8 cellular contexts compared by ENCODE assay signal in the genomic region with DNA sequence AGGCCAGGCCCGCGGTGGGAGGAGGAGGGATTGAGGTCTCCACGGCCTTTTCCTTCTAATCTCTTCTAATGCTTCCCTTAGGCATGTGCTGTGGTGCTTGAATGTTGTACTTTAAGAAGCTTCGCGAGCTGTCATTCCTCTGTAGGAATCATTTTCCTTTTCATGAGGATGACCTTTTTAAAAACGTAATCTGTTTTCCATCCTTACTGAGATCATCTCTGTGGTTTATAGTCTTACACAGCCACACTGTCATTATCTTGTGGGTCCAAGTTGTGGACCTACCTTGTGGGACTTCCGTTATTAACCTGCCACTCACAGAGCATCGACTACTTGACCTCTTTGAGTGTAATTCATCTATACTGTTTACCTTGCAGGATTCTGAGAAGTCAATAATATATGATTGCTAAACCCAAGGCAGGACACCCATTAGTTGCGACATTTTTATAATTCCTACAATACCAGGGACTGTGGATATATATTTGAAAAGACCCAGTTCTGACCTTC. TPM values are rescaled to one million over a fixed set of nuclear protein-coding genes. Genes with fewer than 3 reads are reported as not detected.
A peak's percentile ranks its signal among the peaks of the same experiment; 100 is the strongest.
DNase-seq lines count a peak whose midpoint lies in the region; ATAC-seq, FAIRE-seq and TF ChIP-seq lines count a peak whose summit lies in the region.

No MANE protein-coding gene starts in this region.

- H3K9me3 ChIP-seq in A673 (ENCODE audit: low read depth, low read length, poor library complexity, severe bottlenecking): no peaks in the 10 kb centered on the region
- no peaks in the 10 kb centered on the region for H3K9me3 ChIP-seq in mucosa of stomach (ENCODE audit: control insufficient read depth, low read length)

- no peaks in the 10 kb centered on the region for H3K36me3 ChIP-seq in A673 (ENCODE audit: insufficient read depth, low read length, poor library complexity, severe bottlenecking)
- H3K36me3 ChIP-seq in bronchial epithelial cell (ENCODE audit: control insufficient read depth, insufficient read depth, low read length): no peaks in the 10 kb centered on the region
- H3K36me3 ChIP-seq in mucosa of stomach (ENCODE audit: control insufficient read depth, insufficient read depth, low read length): no peaks in the 10 kb centered on the region

- TF ChIP-seq CTCF in A673 (conservative IDR thresholded peaks at IDR 0.05; ENCODE audit: low read depth, low read length) (no peak), HFF-Myc (IDR thresholded peaks at IDR 0.05; ENCODE audit: low read depth, low read length, missing control alignments) (no peak), bronchial epithelial cell (IDR thresholded peaks at IDR 0.05; ENCODE audit: insufficient read depth, low read length, severe bottlenecking) (no peak), GM10266 (IDR thresholded peaks at IDR 0.05; ENCODE audit: control insufficient read depth, insufficient read depth, low read depth, missing control alignments) (no peak)

- POLR2A ChIA-PET in A673 (lab: Charles Lee; ENCODE audit: low non-redundant PET): no interaction called here

- ATAC-seq in GM18909 (IDR thresholded peaks at IDR 0.05; ENCODE audit: poor library complexity, unreplicated experiment): no peak

- BruUV-seq in A673 (replicated peaks; lab: Mats Ljungman, UMichigan): no TSS peak

- H3K9ac ChIP-seq in mucosa of stomach (ENCODE audit: low read length): peak overlapping the region; percentile 66

- FAIRE-seq in bronchial epithelial cell (lab: Jason Lieb, UNC): no peak

- H3K27me3 ChIP-seq in A673 (replicated peaks; ENCODE audit: insufficient read depth, low read depth, low read length, poor library complexity) (peaks cover 29% of the 10 kb centered on the region), bronchial epithelial cell (ENCODE audit: control insufficient read depth, insufficient read depth, low read length) (no peaks in the 10 kb centered on the region), mucosa of stomach (ENCODE audit: control insufficient read depth, insufficient read depth, low read length) (peaks cover 7% of the 10 kb centered on the region)

- H3K4me1 ChIP-seq in A673 (ENCODE audit: insufficient read depth, low read length, poor library complexity, severe bottlenecking): no peaks in the 10 kb centered on the region
- peaks cover 4% of the 10 kb centered on the region for H3K4me1 ChIP-seq in mucosa of stomach (ENCODE audit: control insufficient read depth, insufficient read depth, low read length)

- CTCF ChIA-PET in A673 (lab: Charles Lee): no interaction called here

- intact Hi-C loops in A673 (cut with micrococcal nuclease; ENCODE audit: unreplicated experiment): no loop called here
- intact Hi-C loops in posterior cingulate gyrus (cut with DNase I): no loop called here

- H3K4me3 ChIP-seq in A673 (ENCODE audit: low read depth, low read length, poor library complexity, severe bottlenecking) (peak overlapping the region; percentile 65), HFF-Myc (replicated peaks; ENCODE audit: low read depth, low read length) (peak overlapping the region; percentile 67), bronchial epithelial cell (ENCODE audit: low read depth, low read length) (peak overlapping the region; percentile 73), mucosa of stomach (ENCODE audit: low read length) (peak overlapping the region; percentile 81)

- no peak overlapping the region for H3K27ac ChIP-seq in A673 (ENCODE audit: low read depth, low read length, poor library complexity, severe bottlenecking)

- DNase-seq in A673 (ENCODE audit: low spot score): no peak
- DNase-seq in HFF-Myc (ENCODE audit: extremely low read depth, low read depth): no peak
- DNase-seq in bronchial epithelial cell (ENCODE audit: low read depth): no peak
- no peak for DNase-seq in GM10266 (ENCODE audit: extremely low spot score)
- DNase-seq in posterior cingulate gyrus: no peak
- no peak for DNase-seq in UCSD-AML1 (lab: John Stamatoyannopoulos, UW; ENCODE audit: unreplicated experiment)

RNA-seq across cellular contexts. Expression of a gene that starts 0.7 kb away (rescaled TPM):
- 0.45 and 0.52 TPM in 2 replicates for total RNA-seq in A673 (2021)
- 5.3 and 13.8 TPM in 2 replicates for total RNA-seq in bronchial epithelial cell

RNA-seq across cellular contexts. Expression of a gene that starts 0.9 kb away (rescaled TPM):
- total RNA-seq in A673 (2021) (0.17 TPM in 1 of 2 replicates, not detected in the other), bronchial epithelial cell (5.0 and 17.4 TPM in 2 replicates)

RNA-seq across cellular contexts. Expression of a gene that starts 34.2 kb away (rescaled TPM):
- not detected in 2 replicates for total RNA-seq in A673 (2021)
- total RNA-seq in bronchial epithelial cell: 0.26 TPM in 2 replicates
